ENCODE assay signal across 11 cellular contexts in the genomic region with DNA sequence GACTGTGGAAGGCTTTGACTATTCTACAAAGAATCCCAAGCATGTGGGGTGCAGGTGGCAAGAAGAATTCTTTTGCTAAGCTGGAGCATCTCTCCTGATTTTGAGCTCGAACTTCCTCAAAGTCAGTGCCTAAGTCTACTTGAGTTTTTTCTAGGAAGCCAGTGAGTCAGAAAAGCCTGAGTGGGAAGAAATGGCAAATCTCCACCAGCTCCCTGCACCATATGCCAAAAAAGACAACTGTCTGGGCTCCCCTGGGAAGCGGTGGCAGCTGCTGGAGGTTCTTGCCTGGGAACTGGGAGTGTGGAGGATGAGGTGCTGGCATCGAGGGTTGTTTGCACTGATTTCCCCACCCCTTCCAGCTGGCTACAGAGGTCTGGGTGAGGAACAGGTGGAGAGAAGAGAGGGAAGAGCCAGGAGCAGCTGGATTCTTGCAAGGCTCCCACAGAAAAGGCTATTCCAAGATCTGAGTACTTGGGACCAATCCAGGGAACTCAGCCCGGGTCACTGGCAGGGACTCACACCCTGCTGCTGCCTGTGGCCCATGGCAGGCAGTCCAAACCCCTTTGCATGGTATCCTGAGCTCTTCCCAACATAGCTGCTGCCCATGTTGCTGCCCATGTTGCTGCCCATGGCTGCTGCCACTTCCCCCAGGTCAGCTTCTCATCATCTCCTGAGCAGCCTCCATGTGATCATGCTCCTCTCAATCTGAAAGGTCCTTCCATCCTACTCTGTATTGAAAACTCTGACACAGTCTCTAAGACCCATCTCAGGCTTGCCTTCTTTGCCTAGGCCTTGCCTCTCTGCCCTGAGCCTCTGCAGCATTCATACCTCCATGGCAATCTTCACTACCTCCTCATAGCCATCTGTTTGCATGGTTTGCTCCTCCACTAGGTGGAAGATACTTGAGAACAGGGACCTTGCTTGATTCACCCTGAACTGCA.
DNase-seq lines count a peak whose midpoint lies in the region; ATAC-seq, FAIRE-seq and TF ChIP-seq lines count a peak whose summit lies in the region.
"Had no signal": no experiment of that assay in that cellular context is flagged by ENCODE, and none has a peak within 500 bp of the region (broad histone marks: within the 10 kb centered on the region; RNA-seq: fewer than 3 reads in every experiment).

No MANE protein-coding gene starts in this region.

- DNase-seq in Ammon's horn (ENCODE audit: low spot score) = peak; percentile 27
- peak; percentile 97 for DNase-seq in NCI-H1694 (lab: John Stamatoyannopoulos, UW)
- DNase-seq in chondrocyte (ENCODE audit: low spot score) = no peak
- DNase-seq in neural crest cell (ENCODE audit: low read depth, low spot score) = no peak
- DNase-seq in GM12891 (ENCODE audit: insufficient read length, low spot score) = no peak
- DNase-seq in activated T-cell treated with anti-CD3 and anti-CD28 coated beads, Interleukin-2, amount 50 U/mL, for 1 hour = no peak
- DNase-seq: CD4-positive, alpha-beta memory T cell; mesenchymal stem cell; small intestine had no signal

- H3K36me3 Mint-ChIP-seq in chondrocyte (ENCODE audit: low read depth) (no peaks in the 10 kb centered on the region), neural crest cell (ENCODE audit: low read depth) (no peaks in the 10 kb centered on the region)
- H3K36me3 Mint-ChIP-seq: CD4-positive, alpha-beta memory T cell had no signal

- H3K4me3 Mint-ChIP-seq in chondrocyte (ENCODE audit: unreplicated experiment) (no peak overlapping the region), neural crest cell (no peak overlapping the region)
- H3K4me3 Mint-ChIP-seq: CD4-positive, alpha-beta memory T cell had no signal

- H3K27me3 Mint-ChIP-seq in chondrocyte (ENCODE audit: low read depth) (no peaks in the 10 kb centered on the region), neural crest cell (ENCODE audit: low read depth) (no peaks in the 10 kb centered on the region)

- peaks cover 48% of the 10 kb centered on the region for H3K4me1 Mint-ChIP-seq in chondrocyte (ENCODE audit: low read depth)
- no peaks in the 10 kb centered on the region for H3K4me1 Mint-ChIP-seq in neural crest cell
- H3K4me1 Mint-ChIP-seq: CD4-positive, alpha-beta memory T cell had no signal

- ATAC-seq in GM19324 (IDR thresholded peaks at IDR 0.05; ENCODE audit: low FRiP score, unreplicated experiment) (no peak), GM21526 (IDR thresholded peaks at IDR 0.05; ENCODE audit: low FRiP score, unreplicated experiment) (no peak)

- FAIRE-seq in GM12891 (lab: Jason Lieb, UNC) = no peak
- FAIRE-seq: small intestine had no signal

- H3K27ac Mint-ChIP-seq in chondrocyte (ENCODE audit: unreplicated experiment) = peak overlapping the region; percentile 49
- peak overlapping the region; percentile 28 for H3K27ac Mint-ChIP-seq in neural crest cell (ENCODE audit: unreplicated experiment)
- H3K27ac Mint-ChIP-seq: CD4-positive, alpha-beta memory T cell had no signal

- H3K9me3 Mint-ChIP-seq in chondrocyte (ENCODE audit: low read depth) = no peaks in the 10 kb centered on the region
- H3K9me3 Mint-ChIP-seq in neural crest cell = peaks cover 3% of the 10 kb centered on the region

- TF ChIP-seq CTCF in chondrocyte (IDR thresholded peaks at IDR 0.05) (no peak), neural crest cell (conservative IDR thresholded peaks at IDR 0.05) (no peak)

- no peak for TF ChIP-seq POLR2A in GM12891 (IDR thresholded peaks at IDR 0.05; ENCODE audit: low read depth, low read length)

TF ChIP-seq in GM12891, 5 proteins besides CTCF, POLR2A, EP300 and RAD21:
- TF ChIP-seq POU2F2 (IDR thresholded peaks at IDR 0.05; ENCODE audit: low read depth, low read length) (no peak), PAX5 (IDR thresholded peaks at IDR 0.05; ENCODE audit: insufficient read depth, low read length, severe bottlenecking) (no peak), TAF1 (IDR thresholded peaks at IDR 0.05; ENCODE audit: low read depth, low read length) (no peak), POLR2AphosphoS5 (IDR thresholded peaks at IDR 0.05; ENCODE audit: low read depth, low read length) (no peak), SPI1 (IDR thresholded peaks at IDR 0.05; ENCODE audit: low read depth, low read length) (no peak)

Comparison
In these comparisons a context has a peak if more than half of its experiments do, and no peak if none do; other contexts are left out.
1. DNase-seq: peak in Ammon's horn (single experiment) and NCI-H1694 (single experiment); none in chondrocyte (single experiment), neural crest cell (single experiment), GM12891 (single experiment) and activated T-cell treated with anti-CD3 and anti-CD28 coated beads, Interleukin-2, amount 50 U/mL, for 1 hour (single experiment).